28 cellular contexts compared by ENCODE assay signal in genomic region chr2:24943427-24943826, GRCh38.
"Had no signal": no experiment of that assay in that cellular context is flagged by ENCODE, and none has a peak within 500 bp of the region (broad histone marks: within the 10 kb centered on the region; RNA-seq: fewer than 3 reads in every experiment).

No MANE protein-coding gene starts in this region.

- H3K27me3 ChIP-seq: colonic mucosa, esophagus squamous epithelium, foreskin keratinocyte, gastroesophageal sphincter, heart left ventricle, hepatocyte had no signal

- H3K9me3 ChIP-seq: colonic mucosa, esophagus squamous epithelium, gastroesophageal sphincter, heart left ventricle, lower lobe of right lung, mucosa of descending colon had no signal

- DNase-seq: colonic mucosa; cortex of kidney; effector CD8-positive, alpha-beta T cell; effector memory CD8-positive, alpha-beta T cell; endodermal cell; erythroblast; esophagus squamous epithelium; foreskin keratinocyte; heart left ventricle; hypothalamus; immature natural killer cell; islet precursor cell; kidney; kidney glomerular epithelial cell; left colon; left ventricle myocardium superior; lower lobe of right lung; mesenchymal stem cell; mucosa of descending colon; naive B cell; naive thymus-derived CD8-positive, alpha-beta T cell had no signal

- H3K4me1 ChIP-seq: colonic mucosa, esophagus squamous epithelium, gastroesophageal sphincter, lower lobe of right lung had no signal

- H3K36me3 ChIP-seq: colonic mucosa had no signal

- H3K27me3 Mint-ChIP-seq: dendritic cell treated with granulocyte-macrophage colony-stimulating factor and Interleukin-4, amounts not matched to agents 40 ng/mL and 50 ng/mL, for 4 days; effector memory CD8-positive, alpha-beta T cell; naive B cell; naive thymus-derived CD8-positive, alpha-beta T cell had no signal

- H3K4me2 ChIP-seq: hepatocyte had no signal

- H3K27ac Mint-ChIP-seq: dendritic cell treated with granulocyte-macrophage colony-stimulating factor and Interleukin-4, amounts not matched to agents 40 ng/mL and 50 ng/mL, for 4 days; effector memory CD8-positive, alpha-beta T cell; immature natural killer cell; mesothelial cell of epicardium had no signal

- H3K27ac ChIP-seq: colonic mucosa, epithelial cell of prostate, esophagus squamous epithelium, foreskin keratinocyte, gastroesophageal sphincter, heart left ventricle, hepatocyte, lower lobe of right lung had no signal

- H3K9me3 Mint-ChIP-seq: dendritic cell treated with granulocyte-macrophage colony-stimulating factor and Interleukin-4, amounts not matched to agents 40 ng/mL and 50 ng/mL, for 4 days; effector memory CD8-positive, alpha-beta T cell; endodermal cell; immature natural killer cell; mesothelial cell of epicardium; naive B cell; naive thymus-derived CD8-positive, alpha-beta T cell had no signal

- H3K4me3 Mint-ChIP-seq: dendritic cell treated with granulocyte-macrophage colony-stimulating factor and Interleukin-4, amounts not matched to agents 40 ng/mL and 50 ng/mL, for 4 days; effector memory CD8-positive, alpha-beta T cell; endodermal cell; immature natural killer cell; mesothelial cell of epicardium; naive B cell; naive thymus-derived CD8-positive, alpha-beta T cell had no signal

- H3K4me3 ChIP-seq: colonic mucosa, esophagus squamous epithelium, gastroesophageal sphincter, heart left ventricle, hepatocyte, lower lobe of right lung, mucosa of descending colon had no signal

- ATAC-seq: effector memory CD8-positive, alpha-beta T cell; esophagus mucosa; foreskin keratinocyte; gastroesophageal sphincter; heart left ventricle; left colon; left lobe of liver; left ventricle myocardium superior; lower lobe of right lung; mucosa of descending colon; naive thymus-derived CD8-positive, alpha-beta T cell had no signal

- H2AFZ ChIP-seq: hepatocyte had no signal

- H3K4me1 Mint-ChIP-seq: endodermal cell; immature natural killer cell; mesothelial cell of epicardium; naive B cell; naive thymus-derived CD8-positive, alpha-beta T cell had no signal
